31 cellular contexts compared by ENCODE assay signal in genomic region chr1:231424950-231425805, GRCh38. TPM values are rescaled to one million over a fixed set of nuclear protein-coding genes. Genes with fewer than 3 reads are reported as not detected.
A peak's percentile ranks its signal among the peaks of the same experiment; 100 is the strongest.
DNase-seq lines count a peak whose midpoint lies in the region; ATAC-seq, FAIRE-seq and TF ChIP-seq lines count a peak whose summit lies in the region.
"Had no signal": no experiment of that assay in that cellular context is flagged by ENCODE, and none has a peak within 500 bp of the region (broad histone marks: within the 10 kb centered on the region; RNA-seq: fewer than 3 reads in every experiment).

No MANE protein-coding gene starts in this region.

- H3K4me3 ChIP-seq in dorsolateral prefrontal cortex, result no peak overlapping the region
- H3K4me3 ChIP-seq in muscle layer of duodenum (ENCODE audit: low read depth in 1 of 2, low read length in 2 of 2), result no peak overlapping the region
- no peak overlapping the region for H3K4me3 ChIP-seq in tibial nerve
- H3K4me3 ChIP-seq: BLaER1, lung, PC-9, stomach, upper lobe of right lung had no signal

- peaks cover 0 to 10% of the 10 kb centered on the region in 2 donors for H3K4me1 ChIP-seq in muscle layer of duodenum (ENCODE audit: control insufficient read depth in 1 of 2, insufficient read depth in 2 of 2, low read length in 2 of 2)
- peaks cover 0 to 31% (median 0%) of the 10 kb centered on the region in 4 donors for H3K4me1 ChIP-seq in tibial nerve

- intact Hi-C loops in Right ventricle myocardium inferior (cut with DNase I), result loop anchor here (10.0 kb wide), 2 partner anchors 170 to 180 kb away; partner anchors contain the start of gene GNPAT
- intact Hi-C loops in cardiac septum (cut with DNase I), result loop anchor here (5.0 kb wide), 3 partner anchors 63 to 167 kb away; partner anchors contain the start of gene TSNAX
- intact Hi-C loops in dorsolateral prefrontal cortex (cut with DNase I), result loop anchor here (5.0 kb wide), 3 partner anchors 58 to 183 kb away; partner anchors contain the start of gene GNPAT (in 1 of the 2)

- H3K27ac ChIP-seq in dorsolateral prefrontal cortex, result peak overlapping the region in 30 of 59 donors; percentile 0 to 98 (median 34)
- H3K27ac ChIP-seq in muscle layer of duodenum (ENCODE audit: low read length), result peak overlapping the region; percentile 10
- peak overlapping the region; percentile 27 to 98 (median 56) for H3K27ac ChIP-seq in tibial nerve
- H3K27ac ChIP-seq: BLaER1, KMS-11, PC-9, upper lobe of right lung had no signal

- peak; percentile 42 to 55 for TF ChIP-seq EP300 in tibial nerve (IDR thresholded peaks at IDR 0.05)

- H3K9me3 ChIP-seq in muscle layer of duodenum (ENCODE audit: control insufficient read depth in 1 of 2, low read length in 2 of 2) (no peaks in the 10 kb centered on the region), tibial nerve (no peaks in the 10 kb centered on the region)
- H3K9me3 ChIP-seq: BLaER1, Caco-2, stomach, upper lobe of right lung had no signal

- DNase-seq in Right ventricle myocardium inferior (ENCODE audit: missing footprints), result peak; percentile 43
- no peak for DNase-seq in cardiac septum (ENCODE audit: low spot score)
- DNase-seq in dorsolateral prefrontal cortex, result no peak
- no peak for DNase-seq in tibial nerve (ENCODE audit: low spot score in 2 of 2)
- DNase-seq in activated T-cell treated with anti-CD3 and anti-CD28 coated beads, Interleukin-2, amount 50 U/mL, for 1 hour, result no peak
- no peak for DNase-seq in H54 (ENCODE audit: insufficient read length, low spot score)
- no peak for DNase-seq in D341Med (ENCODE audit: low spot score)
- DNase-seq: activated CD4-positive, alpha-beta T cell treated with anti-CD3 and anti-CD28 coated beads for 48 hours; activated naive CD4-positive, alpha-beta T cell treated with anti-CD3 and anti-CD28 coated beads for 36 hours; activated T-cell treated with anti-CD3 and anti-CD28 coated beads, Interleukin-2, amount 50 U/mL, for 72 hours; amniotic stem cell; Caco-2; central memory CD4-positive, alpha-beta T cell; EL; erythroblast; foreskin melanocyte; H7; hypothalamus; NCI-H2029; NCI-H226; NCI-H82; PC-9; retina; stomach; T-helper 1 cell; upper lobe of right lung had no signal

- 36 to 38% methylated on average over 4 of the region's 4 CpGs for WGBS in tibial nerve, 2 donors

- no peak for ATAC-seq in Right ventricle myocardium inferior
- ATAC-seq: activated T-cell treated with anti-CD3 and anti-CD28 coated beads, Interleukin-2, amount 50 U/mL, for 72 hours; upper lobe of right lung had no signal

- FAIRE-seq in H54 (lab: Jason Lieb, UNC), result no peak
- FAIRE-seq: islet of Langerhans had no signal

- H3K36me3 ChIP-seq in muscle layer of duodenum (ENCODE audit: control insufficient read depth in 1 of 2, insufficient read depth in 2 of 2, low read length in 2 of 2), result no peaks in the 10 kb centered on the region
- no peaks in the 10 kb centered on the region for H3K36me3 ChIP-seq in tibial nerve
- H3K36me3 ChIP-seq: BLaER1, stomach, upper lobe of right lung had no signal

- no peak for TF ChIP-seq POLR2A in tibial nerve (IDR thresholded peaks at IDR 0.05)
- no peak for TF ChIP-seq POLR2A in H54 (IDR thresholded peaks at IDR 0.05; ENCODE audit: low read depth, low read length)

- H3K27me3 ChIP-seq in dorsolateral prefrontal cortex (no peaks in the 10 kb centered on the region), muscle layer of duodenum (ENCODE audit: low read depth, low read length) (no peaks in the 10 kb centered on the region), tibial nerve (no peaks in the 10 kb centered on the region)
- H3K27me3 ChIP-seq: BLaER1, stomach, upper lobe of right lung had no signal

- TF ChIP-seq CTCF in dorsolateral prefrontal cortex (IDR thresholded peaks at IDR 0.05 in 54 of 56, conservative IDR thresholded peaks at IDR 0.05 in 2 of 56; ENCODE audit: low read depth in 1 of 56, partially characterized antibody in 56 of 56) (no peak), tibial nerve (IDR thresholded peaks at IDR 0.05) (no peak)

RNA-seq across cellular contexts. Expression of gene EGLN1, which starts 3.1 kb away (rescaled TPM):
- 86.0 TPM for total RNA-seq in Right ventricle myocardium inferior
- total RNA-seq in cardiac septum, result 47.5 TPM
- 10 to 100 TPM; 28.2 to 54.6 (median 39.0) TPM for total RNA-seq in dorsolateral prefrontal cortex
- 10 to 100 TPM; 53.2 to 76.7 (median 60.1) TPM for total RNA-seq in tibial nerve
